ENCODE assay signal across 1 cellular context in genomic region chr4:1776521-1777161, GRCh38.
A peak's percentile ranks its signal among the peaks of the same experiment; 100 is the strongest.
TF ChIP-seq lines count a peak whose summit lies in the region.

No MANE protein-coding gene starts in this region.

TF ChIP-seq in HepG2, 621 proteins besides CTCF, POLR2A, EP300 and RAD21 (continues in another document):
- no peak for TF ChIP-seq RFXANK (CRISPR knock-in tag; IDR thresholded peaks at IDR 0.05)
- peak; percentile 82; the same call in 1 of the 2 replicates for TF ChIP-seq AHR (CRISPR knock-in tag; IDR thresholded peaks at IDR 0.05)
- no peak for TF ChIP-seq HCFC1 (IDR thresholded peaks at IDR 0.05; ENCODE audit: low read depth, low read length)
- peak; percentile 74 for TF ChIP-seq CBFB (CRISPR knock-in tag; IDR thresholded peaks at IDR 0.05)
- no peak for TF ChIP-seq ZNF550 (CRISPR knock-in tag; IDR thresholded peaks at IDR 0.05; ENCODE audit: borderline replicate concordance)
- peak; percentile 58; the same call in 1 of the 2 replicates for TF ChIP-seq RFXAP (CRISPR knock-in tag; IDR thresholded peaks at IDR 0.05; ENCODE audit: borderline replicate concordance)
- TF ChIP-seq ZNF343 (CRISPR knock-in tag; IDR thresholded peaks at IDR 0.05), result no peak
- TF ChIP-seq CCAR2 (optimal IDR thresholded peaks at IDR 0.05; ENCODE audit: low read depth, low read length), result no peak
- no peak for TF ChIP-seq ZNF430 (CRISPR knock-in tag; IDR thresholded peaks at IDR 0.05)
- TF ChIP-seq PAX8 (CRISPR knock-in tag; IDR thresholded peaks at IDR 0.05; ENCODE audit: borderline replicate concordance), result no peak
- TF ChIP-seq STAT6 (CRISPR knock-in tag; IDR thresholded peaks at IDR 0.05; ENCODE audit: borderline replicate concordance), result no peak
- TF ChIP-seq SOX13 (IDR thresholded peaks at IDR 0.05), result no peak
- TF ChIP-seq SOX13 (CRISPR knock-in tag; conservative IDR thresholded peaks at IDR 0.05 in 1 of 2, IDR thresholded peaks at IDR 0.05 in 1 of 2), result peak in 1 of 2 experiments; percentile 73; a peak in 1 of 4 replicates
- no peak for TF ChIP-seq ZC3H13 (CRISPR knock-in tag; IDR thresholded peaks at IDR 0.05)
- no peak for TF ChIP-seq CENPBD1 (CRISPR knock-in tag; IDR thresholded peaks at IDR 0.05; ENCODE audit: borderline replicate concordance, low read depth)
- TF ChIP-seq ZNF746 (CRISPR knock-in tag; IDR thresholded peaks at IDR 0.05), result peak; percentile 78
- peak; percentile 83; the same call in 1 of the 2 replicates for TF ChIP-seq KDM5B (CRISPR knock-in tag; IDR thresholded peaks at IDR 0.05; ENCODE audit: borderline replicate concordance)
- no peak for TF ChIP-seq FOSL1 (CRISPR knock-in tag; IDR thresholded peaks at IDR 0.05; ENCODE audit: borderline replicate concordance)
- TF ChIP-seq CBX2 (IDR thresholded peaks at IDR 0.05; ENCODE audit: low read depth, low read length), result no peak
- TF ChIP-seq CBX2 (CRISPR knock-in tag; IDR thresholded peaks at IDR 0.05; ENCODE audit: low read depth), result no peak
- TF ChIP-seq ZNF615 (CRISPR knock-in tag; IDR thresholded peaks at IDR 0.05; ENCODE audit: borderline replicate concordance), result no peak
- no peak; the same call in 1 of the 2 replicates for TF ChIP-seq ZNF644 (CRISPR knock-in tag; IDR thresholded peaks at IDR 0.05; ENCODE audit: low read depth)
- no peak for TF ChIP-seq BCLAF1 (IDR thresholded peaks at IDR 0.05)
- TF ChIP-seq ZNF30 (CRISPR knock-in tag; IDR thresholded peaks at IDR 0.05), result no peak
- peak; percentile 72; the same call in 1 of the 2 replicates for TF ChIP-seq ZBTB20 (CRISPR knock-in tag; IDR thresholded peaks at IDR 0.05; ENCODE audit: borderline replicate concordance, low read depth)
- TF ChIP-seq KDM3A (CRISPR knock-in tag; IDR thresholded peaks at IDR 0.05; ENCODE audit: low read depth), result 0 out of 2 replicates have a peak, but pooled peaks have one; percentile 42
- 0 out of 2 replicates have a peak, but pooled peaks have one; percentile 37 for TF ChIP-seq ELF3 (CRISPR knock-in tag; IDR thresholded peaks at IDR 0.05)
- TF ChIP-seq SMAD3 (CRISPR knock-in tag; IDR thresholded peaks at IDR 0.05), result peak; percentile 42; the same call in 1 of the 2 replicates
- peak; percentile 72; the same call in 1 of the 2 replicates for TF ChIP-seq NCOA1 (CRISPR knock-in tag; IDR thresholded peaks at IDR 0.05)
- peak; percentile 59; the same call in 1 of the 2 replicates for TF ChIP-seq ZSCAN9 (CRISPR knock-in tag; IDR thresholded peaks at IDR 0.05; ENCODE audit: borderline replicate concordance)
- TF ChIP-seq ZNF841 (CRISPR knock-in tag; IDR thresholded peaks at IDR 0.05; ENCODE audit: borderline replicate concordance), result no peak
- no peak for TF ChIP-seq ZNF652 (CRISPR knock-in tag; IDR thresholded peaks at IDR 0.05; ENCODE audit: borderline replicate concordance, low read depth)
- TF ChIP-seq ZNF292 (CRISPR knock-in tag; IDR thresholded peaks at IDR 0.05; ENCODE audit: borderline replicate concordance, low read depth), result no peak
- TF ChIP-seq SATB2 (CRISPR knock-in tag; IDR thresholded peaks at IDR 0.05), result no peak
- no peak for TF ChIP-seq HNRNPH1 (optimal IDR thresholded peaks at IDR 0.05; ENCODE audit: low read depth, low read length)
- TF ChIP-seq ZNF788 (CRISPR knock-in tag; IDR thresholded peaks at IDR 0.05; ENCODE audit: borderline replicate concordance), result peak; percentile 45; the same call in 1 of the 2 replicates
- TF ChIP-seq MAFK (conservative IDR thresholded peaks at IDR 0.05 in 1 of 2, IDR thresholded peaks at IDR 0.05 in 1 of 2; ENCODE audit: low read length in 2 of 2), result no peak
- TF ChIP-seq HDAC6 (IDR thresholded peaks at IDR 0.05; ENCODE audit: low read depth, low read length), result no peak
- 0 out of 2 replicates have a peak, but pooled peaks have one; percentile 8 for TF ChIP-seq TERF1 (CRISPR knock-in tag; IDR thresholded peaks at IDR 0.05)
- no peak for TF ChIP-seq ZNF660 (CRISPR knock-in tag; IDR thresholded peaks at IDR 0.05; ENCODE audit: borderline replicate concordance, low read depth)
- peak; percentile 76; the same call in 1 of the 2 replicates for TF ChIP-seq HDAC1 (CRISPR knock-in tag; IDR thresholded peaks at IDR 0.05)
- no peak for TF ChIP-seq ZNF235 (CRISPR knock-in tag; IDR thresholded peaks at IDR 0.05; ENCODE audit: borderline replicate concordance)
- TF ChIP-seq ZNF12 (CRISPR knock-in tag; IDR thresholded peaks at IDR 0.05), result peak; percentile 47; the same call in 1 of the 2 replicates
- TF ChIP-seq ZNF225 (CRISPR knock-in tag; IDR thresholded peaks at IDR 0.05), result no peak
- no peak for TF ChIP-seq ESRRA (CRISPR knock-in tag; IDR thresholded peaks at IDR 0.05; ENCODE audit: low read depth)
- peak; percentile 35; the same call in 1 of the 2 replicates for TF ChIP-seq ZNF350 (CRISPR knock-in tag; IDR thresholded peaks at IDR 0.05; ENCODE audit: borderline replicate concordance, low read depth)
- no peak for TF ChIP-seq IKZF4 (CRISPR knock-in tag; IDR thresholded peaks at IDR 0.05; ENCODE audit: borderline replicate concordance, low read depth, not compliant biosample characterization)
- TF ChIP-seq ZNF34 (CRISPR knock-in tag; IDR thresholded peaks at IDR 0.05; ENCODE audit: borderline replicate concordance), result no peak
- no peak for TF ChIP-seq ZNF883 (CRISPR knock-in tag; IDR thresholded peaks at IDR 0.05; ENCODE audit: not compliant biosample characterization)
- no peak; the same call in 1 of the 2 replicates for TF ChIP-seq FOXO1 (CRISPR knock-in tag; IDR thresholded peaks at IDR 0.05)
- no peak; the same call in 1 of the 2 replicates for TF ChIP-seq LBX2 (CRISPR knock-in tag; IDR thresholded peaks at IDR 0.05; ENCODE audit: borderline replicate concordance)
- 0 out of 2 replicates have a peak, but pooled peaks have one; percentile 28 for TF ChIP-seq MAFG (CRISPR knock-in tag; IDR thresholded peaks at IDR 0.05)
- TF ChIP-seq ZNF503 (CRISPR knock-in tag; IDR thresholded peaks at IDR 0.05), result peak; percentile 81; the same call in 1 of the 2 replicates
- no peak for TF ChIP-seq ZBTB34 (CRISPR knock-in tag; IDR thresholded peaks at IDR 0.05)
- TF ChIP-seq ZNF205 (CRISPR knock-in tag; IDR thresholded peaks at IDR 0.05), result no peak
- no peak for TF ChIP-seq GPBP1L1 (CRISPR knock-in tag; IDR thresholded peaks at IDR 0.05)
- TF ChIP-seq PITX1 (CRISPR knock-in tag; IDR thresholded peaks at IDR 0.05), result no peak; the same call in 1 of the 2 replicates
- TF ChIP-seq SIX4 (CRISPR knock-in tag; IDR thresholded peaks at IDR 0.05), result no peak
- peak; percentile 55 for TF ChIP-seq TAF15 (IDR thresholded peaks at IDR 0.05; ENCODE audit: low read depth, low read length, poor library complexity, severe bottlenecking)
- no peak for TF ChIP-seq FOXO4 (CRISPR knock-in tag; conservative IDR thresholded peaks at IDR 0.05)
- TF ChIP-seq ATF1 (CRISPR knock-in tag; IDR thresholded peaks at IDR 0.05), result no peak
- TF ChIP-seq NFIC (IDR thresholded peaks at IDR 0.05; ENCODE audit: low read length), result no peak
- no peak for TF ChIP-seq ZNF274 (CRISPR knock-in tag; IDR thresholded peaks at IDR 0.05)
